In the genomic region with DNA sequence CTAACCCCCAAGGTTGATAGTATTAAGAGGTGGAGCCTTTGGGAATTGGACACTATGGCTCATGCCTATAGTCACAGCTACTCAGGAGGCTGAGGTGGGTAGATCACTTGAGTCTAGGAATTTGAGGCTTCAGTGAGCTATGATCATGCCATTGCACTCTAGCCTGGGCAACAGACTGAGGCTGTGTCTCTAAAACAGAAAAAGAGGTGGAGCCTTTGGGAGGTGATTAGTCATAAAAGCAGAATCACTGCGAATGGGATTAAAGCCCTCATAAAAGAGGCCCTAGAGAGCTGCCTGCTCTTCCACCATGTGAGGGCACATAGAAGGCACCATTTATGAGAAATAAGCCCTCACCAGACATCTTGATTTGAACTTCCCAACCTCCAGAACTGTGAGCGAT, we compare ENCODE assay signal across 29 cellular contexts.
DNase-seq lines count a peak whose midpoint lies in the region; FAIRE-seq and TF ChIP-seq lines count a peak whose summit lies in the region.
"Had no signal": no experiment of that assay in that cellular context is flagged by ENCODE, and none has a peak within 500 bp of the region (broad histone marks: within the 10 kb centered on the region; RNA-seq: fewer than 3 reads in every experiment).

No MANE protein-coding gene starts in this region.

- WGBS in prostate gland: 77% methylated on average over 2 of the region's 2 CpGs

- intact Hi-C loops in prostate gland (cut with DNase I): no loop called here

- no peaks in the 10 kb centered on the region for H3K36me3 ChIP-seq in prostate gland
- H3K36me3 ChIP-seq: tibial artery had no signal

- no peaks in the 10 kb centered on the region for H3K27me3 ChIP-seq in prostate gland (replicated peaks; ENCODE audit: insufficient read depth)
- H3K27me3 ChIP-seq: tibial artery had no signal

- no peak overlapping the region for H3K27ac ChIP-seq in prostate gland
- H3K27ac ChIP-seq: A549, RWPE1, SK-N-MC, tibial artery had no signal

- TF ChIP-seq CTCF in epithelial cell of proximal tubule (conservative IDR thresholded peaks at IDR 0.05; ENCODE audit: low read depth, low read length) (no peak), prostate gland (IDR thresholded peaks at IDR 0.05) (no peak), GM20000 (IDR thresholded peaks at IDR 0.05; ENCODE audit: extremely low read depth, missing control alignments) (no peak)

- no peaks in the 10 kb centered on the region for H3K9me3 ChIP-seq in prostate gland
- H3K9me3 ChIP-seq: A549, tibial artery had no signal

- TF ChIP-seq POLR2A in H54 (IDR thresholded peaks at IDR 0.05; ENCODE audit: low read depth, low read length) (no peak), prostate gland (IDR thresholded peaks at IDR 0.05) (no peak)

- DNase-seq in A172 (ENCODE audit: low spot score) (peak; percentile 26), H54 (ENCODE audit: insufficient read length, low spot score) (no peak), NCI-H69 (lab: John Stamatoyannopoulos, UW) (peak; percentile 42), epithelial cell of proximal tubule (ENCODE audit: low read depth) (peak; percentile 38), prostate gland (ENCODE audit: low spot score) (no peak), GM20000 (ENCODE audit: low spot score) (no peak), activated gamma-delta T cell (lab: John Stamatoyannopoulos, UW) (no peak), NCI-H2107 treated with DMSO at 0.1 percent for 48 hours (lab: John Stamatoyannopoulos, UW; ENCODE audit: unreplicated experiment) (no peak)
- DNase-seq: activated CD4-positive, alpha-beta T cell treated with anti-CD3 and anti-CD28 coated beads for 1 hour; activated CD8-positive, alpha-beta T cell treated with anti-CD3 and anti-CD28 coated beads, Interleukin-2, amount 10 ng/mL, durations not matched to agents 7 days and 5 days; activated effector memory CD4-positive, alpha-beta T cell treated with Interleukin-2 at 50 U/mL for 16 hours; activated naive CD8-positive, alpha-beta T cell treated with anti-CD3 and anti-CD28 coated beads, Interleukin-2, amount 10 ng/mL, durations not matched to agents 7 days and 5 days; activated T-cell treated with anti-CD3 and anti-CD28 coated beads for 4 hours; CD8-positive, alpha-beta T cell; DMS153; IMR-90; NCI-H2029; NCI-H2227 treated with DMSO at 0.1 percent for 48 hours; retina; small intestine; stimulated activated CD8-positive, alpha-beta memory T cell treated with anti-CD3 and anti-CD28 coated beads, Interleukin-4, amount 100 ng/mL, for 48 hours; stimulated activated naive CD8-positive, alpha-beta T cell treated with anti-CD3 and anti-CD28 coated beads, Interleukin-15, amount 100 ng/mL, for 72 hours; T-helper 17 cell; tibial artery had no signal

- no peaks in the 10 kb centered on the region for H3K4me1 ChIP-seq in prostate gland (replicated peaks)
- H3K4me1 ChIP-seq: A549, tibial artery had no signal

- H3K4me3 ChIP-seq in epithelial cell of proximal tubule (ENCODE audit: low read depth, low read length): no peak overlapping the region
- no peak overlapping the region for H3K4me3 ChIP-seq in prostate gland
- H3K4me3 ChIP-seq: A549, SK-N-MC, tibial artery had no signal

- peak; percentile 73 for FAIRE-seq in H54 (lab: Jason Lieb, UNC)
- FAIRE-seq: A549, endometrium, GM19239, small intestine had no signal

Comparison
In these comparisons a context has a peak if more than half of its experiments do, and no peak if none do; other contexts are left out.
1. DNase-seq: peak in A172 (single experiment), NCI-H69 (single experiment) and epithelial cell of proximal tubule (single experiment); none in H54 (single experiment), prostate gland (single experiment), GM20000 (single experiment), activated gamma-delta T cell (single experiment) and NCI-H2107 treated with DMSO at 0.1 percent for 48 hours (single experiment).